In the genomic region with DNA sequence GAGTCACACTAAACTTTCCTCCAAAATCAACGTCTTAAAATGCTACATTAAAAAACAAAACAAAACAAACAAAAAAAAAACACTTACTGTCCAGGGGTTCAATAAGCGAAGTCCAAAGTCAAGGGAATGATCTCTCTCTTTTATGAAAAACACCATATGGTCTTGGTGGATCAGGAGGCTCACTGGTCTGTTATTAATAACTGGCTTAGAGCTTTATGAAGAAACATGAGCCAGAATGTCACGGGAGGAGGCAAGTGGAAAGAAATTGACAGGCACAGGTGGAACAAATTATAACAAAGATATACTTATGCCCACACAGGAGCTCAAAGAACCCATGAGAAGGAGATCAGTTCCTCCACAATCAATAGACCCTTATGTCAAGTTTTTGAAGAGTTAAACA, we compare ENCODE assay signal across 14 cellular contexts. TPM values are rescaled to one million over a fixed set of nuclear protein-coding genes. Genes with fewer than 3 reads are reported as not detected.
"Had no signal": no experiment of that assay in that cellular context is flagged by ENCODE, and none has a peak within 500 bp of the region (broad histone marks: within the 10 kb centered on the region; RNA-seq: fewer than 3 reads in every experiment).

A gene (minus strand): TSS at position 189 of the 400 bp plus-strand sequence.

- DNase-seq: activated effector memory CD4-positive, alpha-beta T cell treated with anti-CD3 and anti-CD28 coated beads, Interleukin-2, amount 50 U/mL, for 16 hours; foreskin melanocyte; heart left ventricle; islet precursor cell; mesenchymal stem cell; small intestine; stomach; T-helper 17 cell had no signal

- H3K9me3 ChIP-seq: breast epithelium, heart left ventricle, stomach, thoracic aorta had no signal

- H3K36me3 Mint-ChIP-seq: activated naive CD4-positive, alpha-beta T cell treated with anti-CD3 and anti-CD28 coated beads, Interleukin-2, amount 50 U/mL, for 72 hours had no signal

- H3K27ac Mint-ChIP-seq: activated naive CD4-positive, alpha-beta T cell treated with anti-CD3 and anti-CD28 coated beads, Interleukin-2, amount 50 U/mL, for 72 hours; T-helper 17 cell had no signal

- H3K36me3 ChIP-seq: breast epithelium, heart left ventricle, stomach, thoracic aorta had no signal

- H3K27me3 ChIP-seq: breast epithelium, heart left ventricle, stomach had no signal

- H3K4me3 Mint-ChIP-seq: T-helper 17 cell had no signal

- H3K4me3 ChIP-seq: breast epithelium, heart left ventricle, stomach, thoracic aorta had no signal

- H3K27ac ChIP-seq: breast epithelium, heart left ventricle, stomach, thoracic aorta had no signal

- H3K4me1 ChIP-seq: breast epithelium, stomach had no signal

- H3K9me3 Mint-ChIP-seq: activated naive CD4-positive, alpha-beta T cell treated with anti-CD3 and anti-CD28 coated beads, Interleukin-2, amount 50 U/mL, for 72 hours had no signal

RNA-seq across cellular contexts. Expression of the gene that starts here (rescaled TPM):
- total RNA-seq: activated naive CD4-positive, alpha-beta T cell treated with anti-CD3 and anti-CD28 coated beads, Interleukin-2, amount 50 U/mL, for 72 hours; breast epithelium; left lobe of liver; osteoblast; stomach; thoracic aorta had no signal
- polyA plus RNA-seq: heart left ventricle, neural cell, small intestine had no signal
